Comparison of ENCODE assay signal across 9 cellular contexts in genomic region chr2:121217627-121218026, GRCh38.
"Had no signal": no experiment of that assay in that cellular context is flagged by ENCODE, and none has a peak within 500 bp of the region (broad histone marks: within the 10 kb centered on the region; RNA-seq: fewer than 3 reads in every experiment).

No MANE protein-coding gene starts in this region.

- H3K27ac ChIP-seq: HL-60 had no signal

- H3K27ac Mint-ChIP-seq: GM23338, HFFc6, IgD-negative memory B cell had no signal

- H3K4me2 ChIP-seq: GM23338 had no signal

- H3K4me3 Mint-ChIP-seq: GM23338, H9, HFFc6, IgD-negative memory B cell had no signal

- H3K4me3 ChIP-seq: GM23338 had no signal

- H3K36me3 Mint-ChIP-seq: IgD-negative memory B cell had no signal

- DNase-seq: H9, HFFc6 had no signal

- ATAC-seq: GM23338, HCT116 had no signal

- FAIRE-seq: H1, H54, HepG2 had no signal

- H2AFZ ChIP-seq: GM23338 had no signal
